10 cellular contexts compared by ENCODE assay signal in genomic region chr18:57523171-57523956, GRCh38.
DNase-seq lines count a peak whose midpoint lies in the region; ATAC-seq, FAIRE-seq and TF ChIP-seq lines count a peak whose summit lies in the region.
"Had no signal": no experiment of that assay in that cellular context is flagged by ENCODE, and none has a peak within 500 bp of the region (broad histone marks: within the 10 kb centered on the region; RNA-seq: fewer than 3 reads in every experiment).

No MANE protein-coding gene starts in this region.

- peaks cover 17% of the 10 kb centered on the region for H3K27me3 Mint-ChIP-seq in glutamatergic neuron (ENCODE audit: unreplicated experiment)

- DNase-seq in GM12891 (ENCODE audit: insufficient read length, low spot score): no peak
- peak; percentile 88 to 95 for DNase-seq in NOMO-1 (lab: John Stamatoyannopoulos, UW; ENCODE audit: unreplicated experiment in 2 of 2)
- peak; percentile 71 for DNase-seq in glutamatergic neuron
- no peak for DNase-seq in mesenteric fat pad (ENCODE audit: low spot score)
- no peak for DNase-seq in NCI-H1105 treated with DMSO at 0.1 percent for 48 hours (lab: John Stamatoyannopoulos, UW)
- DNase-seq in effector CD8-positive, alpha-beta T cell (lab: John Stamatoyannopoulos, UW): no peak
- DNase-seq: activated CD4-positive, alpha-beta T cell treated with anti-CD3 and anti-CD28 coated beads for 48 hours had no signal

- H3K4me3 Mint-ChIP-seq in glutamatergic neuron (ENCODE audit: unreplicated experiment): peak overlapping the region; percentile 48

- no peak for FAIRE-seq in GM12891 (lab: Jason Lieb, UNC)

- H3K36me3 Mint-ChIP-seq in glutamatergic neuron (ENCODE audit: unreplicated experiment): peaks cover 18% of the 10 kb centered on the region
- H3K36me3 Mint-ChIP-seq: activated naive CD4-positive, alpha-beta T cell treated with anti-CD3 and anti-CD28 coated beads, Interleukin-2, amount 50 U/mL, for 72 hours had no signal

- ATAC-seq in HG02884 (IDR thresholded peaks at IDR 0.05; ENCODE audit: unreplicated experiment): peak; percentile 84
- ATAC-seq in HG03571 (IDR thresholded peaks at IDR 0.05; ENCODE audit: unreplicated experiment): no peak
- ATAC-seq: activated naive CD4-positive, alpha-beta T cell treated with anti-CD3 and anti-CD28 coated beads, Interleukin-2, amount 50 U/mL, for 72 hours had no signal

- no peak for TF ChIP-seq POLR2A in GM12891 (IDR thresholded peaks at IDR 0.05; ENCODE audit: low read depth, low read length)

- H3K9me3 Mint-ChIP-seq in glutamatergic neuron (ENCODE audit: unreplicated experiment): peaks cover 29% of the 10 kb centered on the region
- H3K9me3 Mint-ChIP-seq: activated naive CD4-positive, alpha-beta T cell treated with anti-CD3 and anti-CD28 coated beads, Interleukin-2, amount 50 U/mL, for 72 hours had no signal

- H3K27ac Mint-ChIP-seq in glutamatergic neuron (ENCODE audit: unreplicated experiment): peak overlapping the region; percentile 91
- H3K27ac Mint-ChIP-seq: activated naive CD4-positive, alpha-beta T cell treated with anti-CD3 and anti-CD28 coated beads, Interleukin-2, amount 50 U/mL, for 72 hours had no signal

- TF ChIP-seq CTCF in glutamatergic neuron (IDR thresholded peaks at IDR 0.05; ENCODE audit: partially characterized antibody, unreplicated experiment): no peak

- H3K4me1 Mint-ChIP-seq in glutamatergic neuron (ENCODE audit: low read depth, unreplicated experiment): peaks cover 47% of the 10 kb centered on the region

TF ChIP-seq in GM12891, 5 proteins besides CTCF, POLR2A, EP300 and RAD21:
- no peak for TF ChIP-seq POU2F2 (IDR thresholded peaks at IDR 0.05; ENCODE audit: low read depth, low read length)
- TF ChIP-seq SPI1 (IDR thresholded peaks at IDR 0.05; ENCODE audit: low read depth, low read length): peak; percentile 74
- TF ChIP-seq TAF1 (IDR thresholded peaks at IDR 0.05; ENCODE audit: low read depth, low read length): no peak
- no peak for TF ChIP-seq PAX5 (IDR thresholded peaks at IDR 0.05; ENCODE audit: insufficient read depth, low read length, severe bottlenecking)

Comparison
In these comparisons a context has a peak if more than half of its experiments do, and no peak if none do; other contexts are left out.
1. DNase-seq: peak in NOMO-1 (2 of 2) and glutamatergic neuron (single experiment); none in GM12891 (single experiment), mesenteric fat pad (single experiment), NCI-H1105 treated with DMSO at 0.1 percent for 48 hours (single experiment) and effector CD8-positive, alpha-beta T cell (single experiment).